24 cellular contexts compared by ENCODE assay signal in genomic region chr20:62885046-62885445, GRCh38.
"Had no signal": no experiment of that assay in that cellular context is flagged by ENCODE, and none has a peak within 500 bp of the region (broad histone marks: within the 10 kb centered on the region; RNA-seq: fewer than 3 reads in every experiment).

No MANE protein-coding gene starts in this region.

- H3K4me1 ChIP-seq: colonic mucosa, testis, uterus had no signal

- H3K27me3 ChIP-seq: colonic mucosa, dorsolateral prefrontal cortex, gastroesophageal sphincter, hepatocyte, neutrophil, ovary, right lobe of liver, testis, uterus had no signal

- DNase-seq: activated CD4-positive, alpha-beta memory T cell treated with anti-CD3 and anti-CD28 coated beads for 36 hours; activated CD4-positive, alpha-beta T cell treated with anti-CD3 and anti-CD28 coated beads, Interleukin-2, amount 10 ng/mL, durations not matched to agents 24 days and 14 days; activated CD8-positive, alpha-beta memory T cell treated with anti-CD3 and anti-CD28 coated beads, Interleukin-2, amount 50 U/mL, for 4 hours; activated gamma-delta T cell treated with Interleukin-2 at 50 U/mL for 16 hours; activated T-cell treated with anti-CD3 and anti-CD28 coated beads, Interleukin-2, amount 50 U/mL, for 1 hour; colonic mucosa; dorsolateral prefrontal cortex; effector memory CD8-positive, alpha-beta T cell; left cardiac atrium; left ventricle myocardium superior; ovary; stimulated activated CD4-positive, alpha-beta T cell treated with anti-CD3 and anti-CD28 coated beads, Interleukin-2, amount 100 ng/mL, for 48 hours; stimulated activated naive CD8-positive, alpha-beta T cell treated with anti-CD3 and anti-CD28 coated beads, Interleukin-15, Interleukin-2, amounts not matched to agents 100 U/mL and 50 U/mL, for 24 hours; testis; uterus had no signal

- H3K27me3 Mint-ChIP-seq: activated CD4-positive, alpha-beta memory T cell treated with anti-CD3 and anti-CD28 coated beads for 36 hours; activated CD4-positive, alpha-beta T cell treated with anti-CD3 and anti-CD28 coated beads, Interleukin-2, amount 10 ng/mL, durations not matched to agents 24 days and 14 days; activated naive CD4-positive, alpha-beta T cell treated with anti-CD3 and anti-CD28 coated beads, Interleukin-2, amount 50 U/mL, for 24 hours; activated T-helper 17 cell treated with anti-CD3 and anti-CD28 coated beads, Interleukin-2, amount 50 U/mL, for 72 hours; effector memory CD8-positive, alpha-beta T cell; progenitor cell of endocrine pancreas; type B pancreatic cell had no signal

- H3K9me3 Mint-ChIP-seq: activated CD4-positive, alpha-beta memory T cell treated with anti-CD3 and anti-CD28 coated beads for 36 hours; activated CD4-positive, alpha-beta T cell treated with anti-CD3 and anti-CD28 coated beads, Interleukin-2, amount 10 ng/mL, durations not matched to agents 24 days and 14 days; activated naive CD4-positive, alpha-beta T cell treated with anti-CD3 and anti-CD28 coated beads, Interleukin-2, amount 50 U/mL, for 24 hours; activated T-helper 17 cell treated with anti-CD3 and anti-CD28 coated beads, Interleukin-2, amount 50 U/mL, for 72 hours; effector memory CD8-positive, alpha-beta T cell; nephron; type B pancreatic cell had no signal

- H3K9me3 ChIP-seq: colonic mucosa, gastroesophageal sphincter, neutrophil, ovary, right lobe of liver, testis, uterus had no signal

- H3K27ac ChIP-seq: colonic mucosa, gastroesophageal sphincter, hepatocyte, neutrophil, ovary, right lobe of liver, testis, uterus had no signal

- H3K4me3 ChIP-seq: colonic mucosa, dorsolateral prefrontal cortex, gastroesophageal sphincter, hepatocyte, ovary, right lobe of liver, testis, uterus had no signal

- H3K4me1 Mint-ChIP-seq: activated T-helper 17 cell treated with anti-CD3 and anti-CD28 coated beads, Interleukin-2, amount 50 U/mL, for 72 hours had no signal

- H3K36me3 ChIP-seq: ovary, uterus had no signal

- H3K4me3 Mint-ChIP-seq: activated CD4-positive, alpha-beta memory T cell treated with anti-CD3 and anti-CD28 coated beads for 36 hours; activated CD4-positive, alpha-beta T cell treated with anti-CD3 and anti-CD28 coated beads, Interleukin-2, amount 10 ng/mL, durations not matched to agents 24 days and 14 days; activated naive CD4-positive, alpha-beta T cell treated with anti-CD3 and anti-CD28 coated beads, Interleukin-2, amount 50 U/mL, for 24 hours; activated T-helper 17 cell treated with anti-CD3 and anti-CD28 coated beads, Interleukin-2, amount 50 U/mL, for 72 hours; effector memory CD8-positive, alpha-beta T cell; nephron; type B pancreatic cell had no signal

- H3K27ac Mint-ChIP-seq: activated CD4-positive, alpha-beta memory T cell treated with anti-CD3 and anti-CD28 coated beads for 36 hours; activated CD4-positive, alpha-beta T cell treated with anti-CD3 and anti-CD28 coated beads, Interleukin-2, amount 10 ng/mL, durations not matched to agents 24 days and 14 days; activated naive CD4-positive, alpha-beta T cell treated with anti-CD3 and anti-CD28 coated beads, Interleukin-2, amount 50 U/mL, for 24 hours; activated T-helper 17 cell treated with anti-CD3 and anti-CD28 coated beads, Interleukin-2, amount 50 U/mL, for 72 hours; effector memory CD8-positive, alpha-beta T cell; nephron; progenitor cell of endocrine pancreas; type B pancreatic cell had no signal
